In genomic region chr20:53613748-53614147, GRCh38 we compare ENCODE assay signal across 15 cellular contexts. TPM values are rescaled to one million over a fixed set of nuclear protein-coding genes. Genes with fewer than 3 reads are reported as not detected.
DNase-seq lines count a peak whose midpoint lies in the region; ATAC-seq and TF ChIP-seq lines count a peak whose summit lies in the region.
"Had no signal": no experiment of that assay in that cellular context is flagged by ENCODE, and none has a peak within 500 bp of the region (broad histone marks: within the 10 kb centered on the region; RNA-seq: fewer than 3 reads in every experiment).

No MANE protein-coding gene starts in this region.

- intact Hi-C loops in activated CD8-positive, alpha-beta T cell treated with anti-CD3 and anti-CD28 coated beads for 36 hours (cut with micrococcal nuclease) = no loop called here
- intact Hi-C loops in PC-3 (cut with micrococcal nuclease) (no loop called here), vagina (cut with DNase I) (no loop called here), ascending aorta (cut with DNase I) (no loop called here), aorta (cut with DNase I) (no loop called here)

- H3K27ac Mint-ChIP-seq in activated CD8-positive, alpha-beta T cell treated with anti-CD3 and anti-CD28 coated beads for 36 hours = peak overlapping the region; percentile 27
- H3K27ac Mint-ChIP-seq in activated CD8-positive, alpha-beta T cell treated with anti-CD3 and anti-CD28 coated beads, Interleukin-2, amount 10 ng/mL, durations not matched to agents 7 days and 5 days = no peak overlapping the region
- H3K27ac Mint-ChIP-seq: activated naive CD8-positive, alpha-beta T cell treated with anti-CD3 and anti-CD28 coated beads for 36 hours had no signal

- no peak overlapping the region for H3K9ac ChIP-seq in PC-3 (ENCODE audit: low read length)

- H3K36me3 Mint-ChIP-seq in activated CD8-positive, alpha-beta T cell treated with anti-CD3 and anti-CD28 coated beads for 36 hours (ENCODE audit: low read depth) = peaks cover 7% of the 10 kb centered on the region
- H3K36me3 Mint-ChIP-seq in activated CD8-positive, alpha-beta T cell treated with anti-CD3 and anti-CD28 coated beads, Interleukin-2, amount 10 ng/mL, durations not matched to agents 7 days and 5 days (ENCODE audit: low read depth) = peaks cover 6% of the 10 kb centered on the region

- no TSS peak for BruUV-seq in PC-3 (replicated peaks; lab: Mats Ljungman, UMichigan)

- no peak for ATAC-seq in activated CD8-positive, alpha-beta T cell treated with anti-CD3 and anti-CD28 coated beads for 36 hours
- ATAC-seq in activated CD8-positive, alpha-beta T cell treated with anti-CD3 and anti-CD28 coated beads, Interleukin-2, amount 10 ng/mL, durations not matched to agents 7 days and 5 days = no peak
- ATAC-seq in PC-3 (no peak), HG03139 (IDR thresholded peaks at IDR 0.05; ENCODE audit: unreplicated experiment) (no peak), aorta (ENCODE audit: low FRiP score) (no peak)

- no peaks in the 10 kb centered on the region for H3K36me3 ChIP-seq in PC-3 (ENCODE audit: low read depth, low read length)
- H3K36me3 ChIP-seq in vagina = no peaks in the 10 kb centered on the region
- no peaks in the 10 kb centered on the region for H3K36me3 ChIP-seq in ascending aorta
- H3K36me3 ChIP-seq in aorta (ENCODE audit: control insufficient read depth in 1 of 2, insufficient read depth in 2 of 2, low read length in 1 of 2) = no peaks in the 10 kb centered on the region

- no peak overlapping the region for H3K4me3 Mint-ChIP-seq in activated CD8-positive, alpha-beta T cell treated with anti-CD3 and anti-CD28 coated beads for 36 hours
- H3K4me3 Mint-ChIP-seq in activated CD8-positive, alpha-beta T cell treated with anti-CD3 and anti-CD28 coated beads, Interleukin-2, amount 10 ng/mL, durations not matched to agents 7 days and 5 days = no peak overlapping the region
- H3K4me3 Mint-ChIP-seq: activated naive CD8-positive, alpha-beta T cell treated with anti-CD3 and anti-CD28 coated beads for 36 hours had no signal

- no peaks in the 10 kb centered on the region for H3K27me3 Mint-ChIP-seq in activated CD8-positive, alpha-beta T cell treated with anti-CD3 and anti-CD28 coated beads for 36 hours
- no peaks in the 10 kb centered on the region for H3K27me3 Mint-ChIP-seq in activated CD8-positive, alpha-beta T cell treated with anti-CD3 and anti-CD28 coated beads, Interleukin-2, amount 10 ng/mL, durations not matched to agents 7 days and 5 days (ENCODE audit: low read depth)
- H3K27me3 Mint-ChIP-seq: activated naive CD8-positive, alpha-beta T cell treated with anti-CD3 and anti-CD28 coated beads for 36 hours had no signal

- no peak for DNase-seq in activated CD8-positive, alpha-beta T cell treated with anti-CD3 and anti-CD28 coated beads for 36 hours
- no peak for DNase-seq in activated CD8-positive, alpha-beta T cell treated with anti-CD3 and anti-CD28 coated beads, Interleukin-2, amount 10 ng/mL, durations not matched to agents 7 days and 5 days
- DNase-seq in PC-3 (no peak), fibroblast of peridontal ligament (ENCODE audit: extremely low read depth) (peak; percentile 84), vagina (ENCODE audit: extremely low spot score in 2 of 2) (no peak), ascending aorta (ENCODE audit: low spot score in 2 of 2) (no peak), aorta (no peak)
- DNase-seq: activated naive CD8-positive, alpha-beta T cell treated with anti-CD3 and anti-CD28 coated beads for 36 hours; central memory CD4-positive, alpha-beta T cell; COR-L47; KBM-7; kidney glomerular epithelial cell; NCI-H1105 treated with DMSO at 0.1 percent for 48 hours; trophoblast cell had no signal

- H3K27ac ChIP-seq in PC-3 (ENCODE audit: low read length) (no peak overlapping the region), vagina (peak overlapping the region; percentile 85), ascending aorta (peak overlapping the region in 1 of 2 donors; percentile 36), aorta (ENCODE audit: low read depth in 1 of 2, low read length in 2 of 2) (no peak overlapping the region)

- no peak for TF ChIP-seq CTCF in activated CD8-positive, alpha-beta T cell treated with anti-CD3 and anti-CD28 coated beads for 36 hours (IDR thresholded peaks at IDR 0.05)
- TF ChIP-seq CTCF in PC-3 (conservative IDR thresholded peaks at IDR 0.05; ENCODE audit: low read depth, low read length) = no peak
- TF ChIP-seq CTCF in vagina (IDR thresholded peaks at IDR 0.05) = no peak
- TF ChIP-seq CTCF in ascending aorta (IDR thresholded peaks at IDR 0.05) = no peak

- no peaks in the 10 kb centered on the region for H3K9me2 ChIP-seq in PC-3 (replicated peaks; ENCODE audit: low read length)

- peak overlapping the region; percentile 27 for H2AFZ ChIP-seq in PC-3 (ENCODE audit: low read length)

- H3K4me3 ChIP-seq in PC-3 (ENCODE audit: low read length) (no peak overlapping the region), vagina (no peak overlapping the region), ascending aorta (no peak overlapping the region), aorta (ENCODE audit: low read length in 2 of 2) (no peak overlapping the region)

- peaks cover 24% of the 10 kb centered on the region for H3K4me1 Mint-ChIP-seq in activated CD8-positive, alpha-beta T cell treated with anti-CD3 and anti-CD28 coated beads for 36 hours (ENCODE audit: low read depth)
- peaks cover 40% of the 10 kb centered on the region for H3K4me1 Mint-ChIP-seq in activated CD8-positive, alpha-beta T cell treated with anti-CD3 and anti-CD28 coated beads, Interleukin-2, amount 10 ng/mL, durations not matched to agents 7 days and 5 days (ENCODE audit: low read depth)

- H3K9me3 ChIP-seq in PC-3 (ENCODE audit: low read length) (no peaks in the 10 kb centered on the region), vagina (no peaks in the 10 kb centered on the region), ascending aorta (no peaks in the 10 kb centered on the region), aorta (ENCODE audit: control insufficient read depth, low read length) (no peaks in the 10 kb centered on the region)

- TF ChIP-seq POLR2A in vagina (IDR thresholded peaks at IDR 0.05) = no peak

- no peak overlapping the region for H3K4me2 ChIP-seq in PC-3 (ENCODE audit: low read length)

- POLR2A ChIA-PET in activated CD8-positive, alpha-beta T cell treated with anti-CD3 and anti-CD28 coated beads for 36 hours (lab: Charles Lee) = interaction anchor here (0.6 to 3.7 kb wide), 2 partner anchors 9 to 39 kb away, joined by 4 to 21 read pairs; no protein-coding TSS in a partner anchor
- POLR2A ChIA-PET in activated CD8-positive, alpha-beta T cell treated with anti-CD3 and anti-CD28 coated beads, Interleukin-2, amount 10 ng/mL, durations not matched to agents 7 days and 5 days (lab: Charles Lee) = interaction anchor here (1.0 kb wide), 1 partner anchor 9 kb away, joined by 3 read pairs; no protein-coding TSS in a partner anchor
- POLR2A ChIA-PET in PC-3 (lab: Charles Lee; ENCODE audit: unreplicated experiment) = interaction anchor here (0.7 to 1.2 kb wide), 2 partner anchors 9 to 126 kb away, joined by 4 to 6 read pairs; no protein-coding TSS in a partner anchor

- H3K9me3 Mint-ChIP-seq in activated CD8-positive, alpha-beta T cell treated with anti-CD3 and anti-CD28 coated beads for 36 hours = no peaks in the 10 kb centered on the region
- H3K9me3 Mint-ChIP-seq in activated CD8-positive, alpha-beta T cell treated with anti-CD3 and anti-CD28 coated beads, Interleukin-2, amount 10 ng/mL, durations not matched to agents 7 days and 5 days (ENCODE audit: insufficient read depth) = no peaks in the 10 kb centered on the region
- H3K9me3 Mint-ChIP-seq: activated naive CD8-positive, alpha-beta T cell treated with anti-CD3 and anti-CD28 coated beads for 36 hours had no signal

- H3K79me2 ChIP-seq in PC-3 (ENCODE audit: low read length) = no peaks in the 10 kb centered on the region

- H3F3A ChIP-seq in PC-3 (ENCODE audit: low read length, unreplicated experiment) = no peaks in the 10 kb centered on the region

- H3K27me3 ChIP-seq in PC-3 (ENCODE audit: low read length) (no peaks in the 10 kb centered on the region), vagina (no peaks in the 10 kb centered on the region), ascending aorta (no peaks in the 10 kb centered on the region), aorta (ENCODE audit: control insufficient read depth in 1 of 2, insufficient read depth in 2 of 2, low read length in 1 of 2) (no peaks in the 10 kb centered on the region)

- no peaks in the 10 kb centered on the region for H4K20me1 ChIP-seq in PC-3 (ENCODE audit: low read length)

- H3K4me1 ChIP-seq in PC-3 (ENCODE audit: insufficient read depth, low read length) = peaks cover 41% of the 10 kb centered on the region
- H3K4me1 ChIP-seq in vagina = peaks cover 42% of the 10 kb centered on the region
- H3K4me1 ChIP-seq in ascending aorta = peaks cover 0 to 10% of the 10 kb centered on the region in 2 donors
- no peaks in the 10 kb centered on the region for H3K4me1 ChIP-seq in aorta (ENCODE audit: control insufficient read depth in 1 of 2, insufficient read depth in 2 of 2, low read length in 2 of 2)

- CTCF ChIA-PET in activated CD8-positive, alpha-beta T cell treated with anti-CD3 and anti-CD28 coated beads for 36 hours (lab: Charles Lee) = interaction anchor here (0.9 to 2.5 kb wide), 3 partner anchors 9 to 303 kb away, joined by 3 to 8 read pairs (median 5); no protein-coding TSS in a partner anchor
- CTCF ChIA-PET in activated CD8-positive, alpha-beta T cell treated with anti-CD3 and anti-CD28 coated beads, Interleukin-2, amount 10 ng/mL, durations not matched to agents 7 days and 5 days (lab: Charles Lee) = interaction anchor here (0.8 to 5.6 kb wide), 3 partner anchors 9 to 29 kb away, joined by 3 to 56 read pairs (median 8); no protein-coding TSS in a partner anchor
- CTCF ChIA-PET in PC-3 (lab: Charles Lee) = no interaction called here

RNA-seq across cellular contexts. Expression of gene ZNF217, which starts 20.1 kb away (rescaled TPM):
- 10 to 100 TPM; 51.3 to 51.8 TPM for total RNA-seq in activated CD8-positive, alpha-beta T cell treated with anti-CD3 and anti-CD28 coated beads for 36 hours
- 100 to 1,000 TPM; 104 to 113 TPM for total RNA-seq in activated CD8-positive, alpha-beta T cell treated with anti-CD3 and anti-CD28 coated beads, Interleukin-2, amount 10 ng/mL, durations not matched to agents 7 days and 5 days
- total RNA-seq in PC-3 (2014; rRNA removed) (45.6 and 55.5 TPM in 2 replicates), vagina (30.4 TPM), ascending aorta (8.9 TPM), aorta (10 to 100 TPM; 26.5 to 30.9 TPM)
- polyA plus RNA-seq in aorta = 1 to 10 TPM; 3.4 to 4.0 TPM
